ENCODE assay signal across 24 cellular contexts in genomic region chr12:11092128-11092527, GRCh38. TPM values are rescaled to one million over a fixed set of nuclear protein-coding genes. Genes with fewer than 3 reads are reported as not detected.
DNase-seq lines count a peak whose midpoint lies in the region; ATAC-seq and TF ChIP-seq lines count a peak whose summit lies in the region.
"Had no signal": no experiment of that assay in that cellular context is flagged by ENCODE, and none has a peak within 500 bp of the region (broad histone marks: within the 10 kb centered on the region; RNA-seq: fewer than 3 reads in every experiment).

TAS2R43 (minus strand) TSS chr12:11092313; CDS start chr12:11092229, 84 bp downstream.

- intact Hi-C loops in sigmoid colon (cut with DNase I), result no loop called here

- H3K27ac Mint-ChIP-seq in stimulated activated naive CD8-positive, alpha-beta T cell treated with anti-CD3 and anti-CD28 coated beads, Interleukin-15, amount 100 ng/mL, for 72 hours, result no peak within 1 kb of the TSS
- peak within 1 kb of the TSS; percentile 40 for H3K27ac Mint-ChIP-seq in stimulated activated naive CD8-positive, alpha-beta T cell treated with anti-CD3 and anti-CD28 coated beads, Interleukin-15, Interleukin-2, amounts not matched to agents 100 ng/mL and 50 ng/mL, for 24 hours
- H3K27ac Mint-ChIP-seq: CD14-positive monocyte; CD4-positive, alpha-beta T cell; CD8-positive, alpha-beta memory T cell had no signal

- H3K36me3 ChIP-seq in skeletal muscle tissue (ENCODE audit: control insufficient read depth in 3 of 3, insufficient read depth in 3 of 3, low read length in 3 of 3) (no peaks in the 10 kb centered on the region), sigmoid colon (no peaks in the 10 kb centered on the region)
- H3K36me3 ChIP-seq: BE2C; BLaER1 treated with 17β-estradiol and CSF1 and Interleukin-3, amounts not matched to agents 10 nM and 100 nM had no signal

- 93 to 94% methylated on average over 3 to 6 of the region's 6 CpGs for WGBS in sigmoid colon, 2 donors

- TF ChIP-seq CTCF in sigmoid colon (IDR thresholded peaks at IDR 0.05), result no peak

- H3K9me3 ChIP-seq in skeletal muscle tissue (ENCODE audit: control insufficient read depth in 3 of 3, low read length in 3 of 3) (no peaks in the 10 kb centered on the region), sigmoid colon (no peaks in the 10 kb centered on the region)
- H3K9me3 ChIP-seq: A549; BE2C; BLaER1 treated with 17β-estradiol and CSF1 and Interleukin-3, amounts not matched to agents 10 nM and 100 nM had no signal

- no peaks in the 10 kb centered on the region for H3K4me1 Mint-ChIP-seq in stimulated activated naive CD8-positive, alpha-beta T cell treated with anti-CD3 and anti-CD28 coated beads, Interleukin-15, amount 100 ng/mL, for 72 hours
- peaks cover 36% of the 10 kb centered on the region for H3K4me1 Mint-ChIP-seq in stimulated activated naive CD8-positive, alpha-beta T cell treated with anti-CD3 and anti-CD28 coated beads, Interleukin-15, Interleukin-2, amounts not matched to agents 100 ng/mL and 50 ng/mL, for 24 hours (ENCODE audit: low read depth)
- H3K4me1 Mint-ChIP-seq: CD14-positive monocyte; CD8-positive, alpha-beta memory T cell had no signal

- no peak within 1 kb of the TSS for H3K4me3 Mint-ChIP-seq in stimulated activated naive CD8-positive, alpha-beta T cell treated with anti-CD3 and anti-CD28 coated beads, Interleukin-15, amount 100 ng/mL, for 72 hours
- no peak within 1 kb of the TSS for H3K4me3 Mint-ChIP-seq in stimulated activated naive CD8-positive, alpha-beta T cell treated with anti-CD3 and anti-CD28 coated beads, Interleukin-15, Interleukin-2, amounts not matched to agents 100 ng/mL and 50 ng/mL, for 24 hours
- H3K4me3 Mint-ChIP-seq: CD14-positive monocyte; CD4-positive, alpha-beta T cell; CD8-positive, alpha-beta memory T cell had no signal

- H3K4me1 ChIP-seq in skeletal muscle tissue (ENCODE audit: control insufficient read depth in 3 of 3, insufficient read depth in 3 of 3, low read length in 3 of 3) (no peaks in the 10 kb centered on the region), sigmoid colon (no peaks in the 10 kb centered on the region)
- H3K4me1 ChIP-seq: A549; BE2C; BLaER1 treated with 17β-estradiol and CSF1 and Interleukin-3, amounts not matched to agents 10 nM and 100 nM had no signal

- no peaks in the 10 kb centered on the region for H3K27me3 Mint-ChIP-seq in stimulated activated naive CD8-positive, alpha-beta T cell treated with anti-CD3 and anti-CD28 coated beads, Interleukin-15, amount 100 ng/mL, for 72 hours
- H3K27me3 Mint-ChIP-seq in stimulated activated naive CD8-positive, alpha-beta T cell treated with anti-CD3 and anti-CD28 coated beads, Interleukin-15, Interleukin-2, amounts not matched to agents 100 ng/mL and 50 ng/mL, for 24 hours, result no peaks in the 10 kb centered on the region
- H3K27me3 Mint-ChIP-seq: CD4-positive, alpha-beta T cell; CD8-positive, alpha-beta memory T cell had no signal

- TF ChIP-seq POLR2A in sigmoid colon (IDR thresholded peaks at IDR 0.05), result no peak

- no peaks in the 10 kb centered on the region for H3K9me3 Mint-ChIP-seq in stimulated activated naive CD8-positive, alpha-beta T cell treated with anti-CD3 and anti-CD28 coated beads, Interleukin-15, amount 100 ng/mL, for 72 hours
- no peaks in the 10 kb centered on the region for H3K9me3 Mint-ChIP-seq in stimulated activated naive CD8-positive, alpha-beta T cell treated with anti-CD3 and anti-CD28 coated beads, Interleukin-15, Interleukin-2, amounts not matched to agents 100 ng/mL and 50 ng/mL, for 24 hours
- H3K9me3 Mint-ChIP-seq: CD4-positive, alpha-beta T cell had no signal

- no peak for DNase-seq in stimulated activated naive CD8-positive, alpha-beta T cell treated with anti-CD3 and anti-CD28 coated beads, Interleukin-15, Interleukin-2, amounts not matched to agents 100 U/mL and 50 U/mL, for 24 hours
- no peak for DNase-seq in stimulated activated naive CD8-positive, alpha-beta T cell treated with anti-CD3 and anti-CD28 coated beads, Interleukin-15, amount 100 ng/mL, for 72 hours
- DNase-seq in sigmoid colon (no peak), NCI-H82 treated with DMSO at 0.1 percent for 48 hours (lab: John Stamatoyannopoulos, UW; ENCODE audit: unreplicated experiment) (no peak)
- DNase-seq: 8988T; ACHN; AML-193; BE2C; CD4-positive, alpha-beta T cell; CD8-positive, alpha-beta memory T cell; DMS 273 treated with DMSO at 0.1 percent for 48 hours; DMS79; EL; GDM1; GM23248; H7; HCEC 1CT had no signal

- H3K27me3 ChIP-seq in skeletal muscle tissue (ENCODE audit: control insufficient read depth in 3 of 3, insufficient read depth in 3 of 3, low read length in 3 of 3) (no peaks in the 10 kb centered on the region), sigmoid colon (no peaks in the 10 kb centered on the region)
- H3K27me3 ChIP-seq: BE2C; BLaER1 treated with 17β-estradiol and CSF1 and Interleukin-3, amounts not matched to agents 10 nM and 100 nM had no signal

- H3K4me3 ChIP-seq in skeletal muscle tissue (ENCODE audit: low read length in 3 of 3) (no peak within 1 kb of the TSS), sigmoid colon (no peak within 1 kb of the TSS)
- H3K4me3 ChIP-seq: A549; BLaER1 treated with 17β-estradiol and CSF1 and Interleukin-3, amounts not matched to agents 10 nM and 100 nM; GM12878; GM23248 had no signal

- H3K9ac ChIP-seq in skeletal muscle tissue (ENCODE audit: low read depth in 1 of 3, low read length in 3 of 3), result no peak within 1 kb of the TSS
- H3K9ac ChIP-seq: BLaER1 treated with 17β-estradiol and CSF1 and Interleukin-3, amounts not matched to agents 10 nM and 100 nM; GM23248 had no signal

- peaks cover 48% of the 10 kb centered on the region for H3K36me3 Mint-ChIP-seq in stimulated activated naive CD8-positive, alpha-beta T cell treated with anti-CD3 and anti-CD28 coated beads, Interleukin-15, Interleukin-2, amounts not matched to agents 100 ng/mL and 50 ng/mL, for 24 hours (ENCODE audit: low read depth)
- H3K36me3 Mint-ChIP-seq: CD14-positive monocyte had no signal

- no peak within 1 kb of the TSS for H3K27ac ChIP-seq in skeletal muscle tissue (ENCODE audit: low read depth, low read length)
- no peak within 1 kb of the TSS for H3K27ac ChIP-seq in sigmoid colon
- H3K27ac ChIP-seq: A549; BLaER1 treated with 17β-estradiol and CSF1 and Interleukin-3, amounts not matched to agents 10 nM and 100 nM; GM23248 had no signal

- TF ChIP-seq EP300 in sigmoid colon (IDR thresholded peaks at IDR 0.05), result no peak

- ATAC-seq in stimulated activated naive CD8-positive, alpha-beta T cell treated with anti-CD3 and anti-CD28 coated beads, Interleukin-15, Interleukin-2, amounts not matched to agents 100 U/mL and 50 U/mL, for 24 hours, result peak; percentile 14
- no peak for ATAC-seq in stimulated activated naive CD8-positive, alpha-beta T cell treated with anti-CD3 and anti-CD28 coated beads, Interleukin-15, amount 100 ng/mL, for 72 hours
- ATAC-seq: A549, GM12878 had no signal

RNA-seq across cellular contexts. Expression of gene TAS2R43, which starts in this region (rescaled TPM):
- total RNA-seq in skeletal muscle tissue (11.5 TPM), sigmoid colon (1 to 10 TPM; 2.1 to 10.0 (median 3.6) TPM)
- not detected for polyA plus RNA-seq in sigmoid colon
- total RNA-seq: GM23248, H1, H7 had no signal
- polyA plus RNA-seq: A549; CD14-positive monocyte; CD8-positive, alpha-beta memory T cell; GM23248 had no signal
